ENCODE assay signal across 20 cellular contexts in genomic region chr15:57972801-57973311, GRCh38.
DNase-seq lines count a peak whose midpoint lies in the region; ATAC-seq lines count a peak whose summit lies in the region.
"Had no signal": no experiment of that assay in that cellular context is flagged by ENCODE, and none has a peak within 500 bp of the region (broad histone marks: within the 10 kb centered on the region; RNA-seq: fewer than 3 reads in every experiment).

No MANE protein-coding gene starts in this region.

- DNase-seq in COR-L47 (lab: John Stamatoyannopoulos, UW) (peak; percentile 68), DMS53 treated with DMSO at 0.1 percent for 48 hours (lab: John Stamatoyannopoulos, UW; ENCODE audit: unreplicated experiment) (peak; percentile 63), NCI-H345 (lab: John Stamatoyannopoulos, UW) (peak; percentile 79), SHP77 (lab: John Stamatoyannopoulos, UW) (peak; percentile 24 to 47)
- no peak for DNase-seq in stimulated activated CD8-positive, alpha-beta memory T cell treated with anti-CD3 and anti-CD28 coated beads, Interleukin-4, amount 100 ng/mL, for 48 hours
- DNase-seq: BE2C, DND-41, H9, KG1, MV-4-11, NCI-H1105 treated with DMSO at 0.1 percent for 48 hours, NCI-H187, NCI-H2171, NCI-H446 treated with DMSO at 0.1 percent for 48 hours, NCI-H526 treated with DMSO at 0.1 percent for 48 hours, SW 1271, T-helper 17 cell had no signal

- ATAC-seq in HG02938 (IDR thresholded peaks at IDR 0.05; ENCODE audit: unreplicated experiment) = no peak
- ATAC-seq in GM21381 (IDR thresholded peaks at IDR 0.05; ENCODE audit: unreplicated experiment) = no peak
- ATAC-seq: Panc1, T-helper 17 cell had no signal
